In genomic region chr5:151202381-151203139, GRCh38 we compare ENCODE assay signal across 8 cellular contexts. TPM values are rescaled to one million over a fixed set of nuclear protein-coding genes. Genes with fewer than 3 reads are reported as not detected.
DNase-seq lines count a peak whose midpoint lies in the region; ATAC-seq and TF ChIP-seq lines count a peak whose summit lies in the region.

No MANE protein-coding gene starts in this region.

- no peaks in the 10 kb centered on the region for H4K20me1 ChIP-seq in fibroblast of lung (ENCODE audit: control insufficient read depth, extremely low read depth, insufficient read depth, low read length)

- H3K36me3 ChIP-seq in fibroblast of lung (ENCODE audit: control insufficient read depth, insufficient read depth, low read length), result no peaks in the 10 kb centered on the region

- CTCF ChIA-PET in activated CD4-positive, alpha-beta T cell treated with anti-CD3 and anti-CD28 coated beads for 36 hours (lab: Charles Lee), result interaction anchor here (0.6 to 1.5 kb wide), 7 partner anchors 19 to 88 kb away, joined by 3 to 5 read pairs (median 3); partner anchors contain the start of gene CCDC69

- no peaks in the 10 kb centered on the region for H3K27me3 Mint-ChIP-seq in activated CD4-positive, alpha-beta T cell treated with anti-CD3 and anti-CD28 coated beads for 36 hours

- H3K36me3 Mint-ChIP-seq in activated CD4-positive, alpha-beta T cell treated with anti-CD3 and anti-CD28 coated beads for 36 hours (ENCODE audit: low read depth), result peaks cover 11% of the 10 kb centered on the region

- peaks cover 36% of the 10 kb centered on the region for H3K4me1 Mint-ChIP-seq in activated CD4-positive, alpha-beta T cell treated with anti-CD3 and anti-CD28 coated beads for 36 hours

- POLR2A ChIA-PET in activated CD4-positive, alpha-beta T cell treated with anti-CD3 and anti-CD28 coated beads for 36 hours (lab: Charles Lee), result interaction anchor here (0.9 kb wide), 1 partner anchor 77 kb away, joined by 3 read pairs; no protein-coding TSS in a partner anchor

- no peak overlapping the region for H3K27ac ChIP-seq in fibroblast of lung (ENCODE audit: insufficient read depth, low read length)

- H3K9ac ChIP-seq in fibroblast of lung (ENCODE audit: insufficient read depth, low read length), result no peak overlapping the region

- H3K4me1 ChIP-seq in fibroblast of lung (ENCODE audit: control insufficient read depth, extremely low read depth, insufficient read depth, low read length), result no peaks in the 10 kb centered on the region

- H3K9me3 ChIP-seq in fibroblast of lung (ENCODE audit: control insufficient read depth, insufficient read depth, low read depth, low read length), result no peaks in the 10 kb centered on the region

- H2AFZ ChIP-seq in fibroblast of lung (ENCODE audit: low read length), result no peak overlapping the region

- peak; percentile 70 for DNase-seq in activated CD4-positive, alpha-beta T cell treated with anti-CD3 and anti-CD28 coated beads for 36 hours
- DNase-seq in activated CD4-positive, alpha-beta T cell treated with anti-CD3 and anti-CD28 coated beads for 1 hour, result no peak
- DNase-seq in activated CD4-positive, alpha-beta T cell treated with anti-CD3 and anti-CD28 coated beads for 48 hours, result peak; percentile 66
- DNase-seq in fibroblast of lung (ENCODE audit: low read depth in 2 of 2) (peak; percentile 54 to 73), pons (ENCODE audit: low spot score) (no peak), SHP77 treated with DMSO at 0.1 percent for 48 hours (lab: John Stamatoyannopoulos, UW) (no peak)
- DNase-seq in stimulated activated naive CD4-positive, alpha-beta T cell treated with Interleukin-2 at 50 U/mL for 16 hours (lab: John Stamatoyannopoulos, UW), result peak; percentile 45

- no peak for TF ChIP-seq CTCF in fibroblast of lung (conservative IDR thresholded peaks at IDR 0.05 in 1 of 2, IDR thresholded peaks at IDR 0.05 in 1 of 2; ENCODE audit: low read depth in 1 of 2, low read length in 2 of 2)

- no peak overlapping the region for H3K4me2 ChIP-seq in fibroblast of lung (ENCODE audit: extremely low read depth, insufficient read depth, low read length)

- peak overlapping the region; percentile 75 for H3K27ac Mint-ChIP-seq in activated CD4-positive, alpha-beta T cell treated with anti-CD3 and anti-CD28 coated beads for 36 hours

- H3K4me3 ChIP-seq in fibroblast of lung (replicated peaks in 1 of 4; ENCODE audit: control extremely low read depth in 1 of 4, insufficient read depth in 1 of 4, low read depth in 3 of 4, low read length in 4 of 4), result no peak overlapping the region

- intact Hi-C loops in activated CD4-positive, alpha-beta T cell treated with anti-CD3 and anti-CD28 coated beads for 36 hours (cut with DNase I, micrococcal nuclease), result loop anchor here (1.0 to 2.0 kb wide), 2 partner anchors 9 to 24 kb away; no protein-coding TSS in a partner anchor

- peak; percentile 100 for ATAC-seq in activated CD4-positive, alpha-beta T cell treated with anti-CD3 and anti-CD28 coated beads for 36 hours
- ATAC-seq in GM18498 (IDR thresholded peaks at IDR 0.05; ENCODE audit: unreplicated experiment), result no peak

- no peak overlapping the region for H3K4me3 Mint-ChIP-seq in activated CD4-positive, alpha-beta T cell treated with anti-CD3 and anti-CD28 coated beads for 36 hours

- no peaks in the 10 kb centered on the region for H3K79me2 ChIP-seq in fibroblast of lung (ENCODE audit: control insufficient read depth, insufficient read depth, low read length)

- H3K27me3 ChIP-seq in fibroblast of lung (ENCODE audit: control insufficient read depth, insufficient read depth, low read length), result no peaks in the 10 kb centered on the region

- no peaks in the 10 kb centered on the region for H3K9me3 Mint-ChIP-seq in activated CD4-positive, alpha-beta T cell treated with anti-CD3 and anti-CD28 coated beads for 36 hours (ENCODE audit: low read depth)

RNA-seq across cellular contexts. Expression of gene CCDC69, which starts 21.3 kb away (rescaled TPM):
- total RNA-seq in activated CD4-positive, alpha-beta T cell treated with anti-CD3 and anti-CD28 coated beads for 36 hours, result 10 to 100 TPM; 24.8 to 26.9 TPM
- 4.0 and 6.4 TPM in 2 replicates for total RNA-seq in fibroblast of lung
- polyA plus RNA-seq in fibroblast of lung, result 1.5 and 2.3 TPM in 2 replicates
- polyA plus RNA-seq in fibroblast of lung (2012), result 1.1 and 1.9 TPM in 2 replicates
- polyA minus RNA-seq in fibroblast of lung (ENCODE audit: low replicate concordance), result 2.8 TPM in 1 of 2 replicates, not detected in the other

RNA-seq across cellular contexts. Expression of gene ANXA6, which starts 45.0 kb away (rescaled TPM):
- 100 to 1,000 TPM; 322 to 332 TPM for total RNA-seq in activated CD4-positive, alpha-beta T cell treated with anti-CD3 and anti-CD28 coated beads for 36 hours
- total RNA-seq in fibroblast of lung, result 430 and 615 TPM in 2 replicates
- polyA plus RNA-seq in fibroblast of lung, result 421 and 591 TPM in 2 replicates
- 503 and 689 TPM in 2 replicates for polyA plus RNA-seq in fibroblast of lung (2012)
- polyA minus RNA-seq in fibroblast of lung (ENCODE audit: low replicate concordance), result 567 and 955 TPM in 2 replicates

RNA-seq across cellular contexts. Expression of gene GM2A, which starts 50.4 kb away (rescaled TPM):
- total RNA-seq in activated CD4-positive, alpha-beta T cell treated with anti-CD3 and anti-CD28 coated beads for 36 hours, result 10 to 100 TPM; 17.2 to 19.3 TPM
- total RNA-seq in fibroblast of lung, result 24.9 and 28.2 TPM in 2 replicates
- polyA plus RNA-seq in fibroblast of lung, result 11.9 and 20.0 TPM in 2 replicates
- 16.9 and 23.0 TPM in 2 replicates for polyA plus RNA-seq in fibroblast of lung (2012)
- 24.7 and 46.9 TPM in 2 replicates for polyA minus RNA-seq in fibroblast of lung (ENCODE audit: low replicate concordance)

Comparison
In these comparisons a context has a peak if more than half of its experiments do, and no peak if none do; other contexts are left out.
1. DNase-seq: peak in activated CD4-positive, alpha-beta T cell treated with anti-CD3 and anti-CD28 coated beads for 36 hours (single experiment), activated CD4-positive, alpha-beta T cell treated with anti-CD3 and anti-CD28 coated beads for 48 hours (single experiment), fibroblast of lung (2 of 2) and stimulated activated naive CD4-positive, alpha-beta T cell treated with Interleukin-2 at 50 U/mL for 16 hours (single experiment); none in activated CD4-positive, alpha-beta T cell treated with anti-CD3 and anti-CD28 coated beads for 1 hour (single experiment), pons (single experiment) and SHP77 treated with DMSO at 0.1 percent for 48 hours (single experiment).